ENCODE assay signal across 18 cellular contexts in genomic region chr21:31456201-31456600, GRCh38.
"Had no signal": no experiment of that assay in that cellular context is flagged by ENCODE, and none has a peak within 500 bp of the region (broad histone marks: within the 10 kb centered on the region; RNA-seq: fewer than 3 reads in every experiment).

No MANE protein-coding gene starts in this region.

- DNase-seq: nephron progenitor cell; pancreas; psoas muscle; right cardiac atrium; right lobe of liver; sigmoid colon; small intestine; stimulated activated CD4-positive, alpha-beta T cell treated with anti-CD3 and anti-CD28 coated beads, Interleukin-15, amount 100 ng/mL, for 24 hours; stimulated activated CD4-positive, alpha-beta T cell treated with anti-CD3 and anti-CD28 coated beads, Interleukin-2, amount 100 ng/mL, for 24 hours; stimulated activated CD4-positive, alpha-beta T cell treated with anti-CD3 and anti-CD28 coated beads, Interleukin-2, amount 100 ng/mL, for 48 hours; stimulated activated CD4-positive, alpha-beta T cell treated with anti-CD3 and anti-CD28 coated beads, Interleukin-4, amount 100 ng/mL, for 24 hours; stimulated activated naive B cell treated with anti-CD40 and anti-IgM and Interleukin-4, amounts not matched to agents 10 μg/mL and 1 μg/mL and 100 μg/mL, for 72 hours; stimulated activated naive CD4-positive, alpha-beta T cell treated with Interleukin-2 at 50 U/mL for 16 hours; stomach; thyroid gland; trophoblast cell had no signal

- ATAC-seq: natural killer cell treated with Interleukin-12 subunit alpha and Interleukin-12 subunit beta and Interleukin-15 and Interleukin-18, amount 100 ng/mL, for 72 hours; pancreas; psoas muscle; right lobe of liver; stimulated activated effector memory CD8-positive, alpha-beta T cell treated with anti-CD3 and anti-CD28 coated beads, Interleukin-12 subunit alpha, Interleukin-12 subunit beta, amount 100 ng/mL, for 72 hours; stimulated activated naive B cell treated with anti-CD40 and anti-IgM and Interleukin-4, amounts not matched to agents 10 μg/mL and 1 μg/mL and 100 μg/mL, for 72 hours had no signal
